Comparison of ENCODE assay signal across 1 cellular context in the genomic region with DNA sequence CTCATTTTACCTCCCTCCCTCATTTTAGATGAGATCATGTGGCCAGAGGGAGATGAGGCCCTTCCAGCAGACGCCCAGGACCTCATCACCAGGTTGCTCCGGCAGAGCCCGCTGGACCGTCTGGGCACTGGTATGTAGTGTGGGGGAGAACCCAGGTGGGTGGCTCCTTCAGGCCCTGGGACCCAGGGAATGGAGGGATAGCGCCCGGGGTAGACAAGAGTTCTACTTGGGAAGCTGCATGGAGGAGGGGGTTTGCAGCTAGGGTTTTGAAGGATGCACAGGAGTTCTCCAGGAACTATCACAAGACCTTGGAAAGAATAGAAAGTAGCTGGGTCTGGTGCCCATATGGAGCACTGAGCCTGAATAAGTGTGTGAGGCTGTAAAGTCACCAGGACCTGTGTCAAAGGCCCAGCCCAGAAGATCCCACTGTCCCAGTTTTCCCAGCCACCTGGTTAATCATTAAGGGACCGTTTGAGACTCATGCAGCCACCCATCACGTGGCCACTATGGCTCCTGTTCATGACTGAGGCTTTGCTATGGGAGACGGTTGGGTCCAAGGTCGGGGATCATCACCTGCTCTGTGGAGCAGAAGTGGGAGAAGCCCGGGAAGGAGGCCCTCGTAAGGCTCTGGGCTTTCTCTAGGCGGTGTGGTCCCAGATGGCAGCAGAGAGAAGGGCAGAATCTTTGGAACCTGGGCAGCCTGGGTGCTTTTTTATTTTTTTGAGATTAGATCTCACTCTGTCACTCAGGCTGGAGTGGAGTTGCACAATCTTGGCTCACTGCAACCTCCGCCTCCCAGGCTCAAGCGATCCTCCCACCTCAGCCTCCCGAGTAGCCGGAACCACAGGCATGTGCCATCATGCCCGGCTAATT.
TF ChIP-seq lines count a peak whose summit lies in the region.

No MANE protein-coding gene starts in this region.

TF ChIP-seq in SK-N-SH, 30 proteins besides CTCF, POLR2A, EP300 and RAD21 (continued from another document):
- TF ChIP-seq ZBTB33 (IDR thresholded peaks at IDR 0.05; ENCODE audit: borderline replicate concordance, low read depth) (no peak), TAF1 (IDR thresholded peaks at IDR 0.05; ENCODE audit: borderline replicate concordance, low read depth, low read length) (no peak), MXI1 (IDR thresholded peaks at IDR 0.05; ENCODE audit: low read depth, low read length) (no peak), RCOR1 (IDR thresholded peaks at IDR 0.05; ENCODE audit: low read length) (no peak), USF2 (IDR thresholded peaks at IDR 0.05; ENCODE audit: borderline replicate concordance, low read depth, low read length) (no peak), JUND (IDR thresholded peaks at IDR 0.05) (no peak), RXRA (IDR thresholded peaks at IDR 0.05; ENCODE audit: borderline replicate concordance, low read depth) (no peak), GABPA (IDR thresholded peaks at IDR 0.05; ENCODE audit: low read depth) (no peak)
- TF ChIP-seq, protein P1, sequence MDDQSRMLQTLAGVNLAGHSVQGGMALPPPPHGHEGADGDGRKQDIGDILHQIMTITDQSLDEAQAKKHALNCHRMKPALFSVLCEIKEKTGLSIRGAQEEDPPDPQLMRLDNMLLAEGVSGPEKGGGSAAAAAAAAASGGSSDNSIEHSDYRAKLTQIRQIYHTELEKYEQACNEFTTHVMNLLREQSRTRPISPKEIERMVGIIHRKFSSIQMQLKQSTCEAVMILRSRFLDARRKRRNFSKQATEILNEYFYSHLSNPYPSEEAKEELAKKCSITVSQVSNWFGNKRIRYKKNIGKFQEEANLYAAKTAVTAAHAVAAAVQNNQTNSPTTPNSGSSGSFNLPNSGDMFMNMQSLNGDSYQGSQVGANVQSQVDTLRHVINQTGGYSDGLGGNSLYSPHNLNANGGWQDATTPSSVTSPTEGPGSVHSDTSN (IDR thresholded peaks at IDR 0.05): no peak
TF ChIP-seq in SK-N-SH: peak in this region for 0.
